8 cellular contexts compared by ENCODE assay signal in the genomic region with DNA sequence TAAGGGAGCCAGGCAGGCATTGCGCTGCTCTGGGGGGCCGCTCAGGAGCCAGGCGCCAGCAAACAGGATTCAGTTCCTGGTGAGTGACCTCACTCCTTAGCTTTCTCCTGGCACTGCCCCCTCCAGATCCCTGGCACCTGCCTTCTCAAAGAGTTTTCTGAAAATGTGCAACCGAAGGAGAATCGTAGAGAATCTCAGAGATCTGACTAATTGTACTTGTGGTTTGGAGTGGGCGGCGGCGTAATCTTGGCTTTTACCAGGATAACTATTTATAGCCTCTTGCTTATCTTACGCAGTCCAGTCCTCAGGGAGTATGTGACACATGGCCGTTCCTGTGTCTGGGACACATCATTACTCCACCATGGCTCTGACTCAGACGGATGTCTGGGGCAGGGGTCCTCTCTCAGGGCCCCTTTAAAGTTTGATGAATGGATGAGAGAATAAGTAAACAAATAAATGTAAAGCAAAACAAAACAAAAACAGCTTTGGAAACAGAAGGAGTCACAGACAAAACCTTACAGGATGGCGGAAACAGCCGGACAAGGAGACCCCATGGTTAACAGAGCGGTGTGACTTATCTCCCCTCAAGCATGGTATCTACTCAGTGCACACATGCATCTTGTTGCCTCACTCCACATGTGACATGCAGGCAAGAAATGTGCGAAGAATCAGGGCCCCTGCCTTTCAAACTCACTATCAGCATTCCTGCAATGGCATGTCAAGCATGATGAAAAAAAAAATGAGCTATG.
DNase-seq lines count a peak whose midpoint lies in the region; ATAC-seq lines count a peak whose summit lies in the region.

No MANE protein-coding gene starts in this region.

- no peaks in the 10 kb centered on the region for H3K36me3 Mint-ChIP-seq in activated CD4-positive, alpha-beta T cell treated with anti-CD3 and anti-CD28 coated beads for 36 hours (ENCODE audit: low read depth)

- POLR2A ChIA-PET in activated CD4-positive, alpha-beta T cell treated with anti-CD3 and anti-CD28 coated beads for 36 hours (lab: Charles Lee): no interaction called here

- ATAC-seq in activated CD4-positive, alpha-beta T cell treated with anti-CD3 and anti-CD28 coated beads for 36 hours: peak; percentile 76

- no peak overlapping the region for H3K27ac Mint-ChIP-seq in activated CD4-positive, alpha-beta T cell treated with anti-CD3 and anti-CD28 coated beads for 36 hours

- CTCF ChIA-PET in activated CD4-positive, alpha-beta T cell treated with anti-CD3 and anti-CD28 coated beads for 36 hours (lab: Charles Lee): no interaction called here

- peaks cover 2% of the 10 kb centered on the region for H3K27me3 Mint-ChIP-seq in activated CD4-positive, alpha-beta T cell treated with anti-CD3 and anti-CD28 coated beads for 36 hours

- peaks cover 1% of the 10 kb centered on the region for H3K9me3 Mint-ChIP-seq in activated CD4-positive, alpha-beta T cell treated with anti-CD3 and anti-CD28 coated beads for 36 hours (ENCODE audit: low read depth)

- DNase-seq in activated CD4-positive, alpha-beta T cell treated with anti-CD3 and anti-CD28 coated beads for 36 hours: peak; percentile 65
- no peak for DNase-seq in activated CD4-positive, alpha-beta T cell treated with anti-CD3 and anti-CD28 coated beads, Interleukin-2, amount 50 U/mL, for 1 hour
- DNase-seq in RPMI8226 (peak; percentile 84), fibroblast of peridontal ligament (ENCODE audit: extremely low read depth) (peak; percentile 89), skeletal muscle cell (ENCODE audit: low read depth) (peak; percentile 87), D341Med (ENCODE audit: low spot score) (no peak), NCI-H146 treated with DMSO at 0.1 percent for 48 hours (lab: John Stamatoyannopoulos, UW; ENCODE audit: unreplicated experiment) (no peak)
- no peak for DNase-seq in activated naive CD4-positive, alpha-beta T cell treated with Interleukin-2 at 50 U/mL for 16 hours

- H3K4me1 Mint-ChIP-seq in activated CD4-positive, alpha-beta T cell treated with anti-CD3 and anti-CD28 coated beads for 36 hours: peaks cover 16% of the 10 kb centered on the region

- no peak overlapping the region for H3K4me3 Mint-ChIP-seq in activated CD4-positive, alpha-beta T cell treated with anti-CD3 and anti-CD28 coated beads for 36 hours

- no peak overlapping the region for H3K4me3 ChIP-seq in skeletal muscle cell (ENCODE audit: low read depth, low read length)

- intact Hi-C loops in activated CD4-positive, alpha-beta T cell treated with anti-CD3 and anti-CD28 coated beads for 36 hours (cut with DNase I, micrococcal nuclease): loop anchor here in 1 of 2 experiments (5.0 kb wide), 1 partner anchor 190 kb away; no protein-coding TSS in a partner anchor

Comparison
In these comparisons a context has a peak if more than half of its experiments do, and no peak if none do; other contexts are left out.
1. DNase-seq: peak in activated CD4-positive, alpha-beta T cell treated with anti-CD3 and anti-CD28 coated beads for 36 hours (single experiment), RPMI8226 (single experiment), fibroblast of peridontal ligament (single experiment) and skeletal muscle cell (single experiment); none in activated CD4-positive, alpha-beta T cell treated with anti-CD3 and anti-CD28 coated beads, Interleukin-2, amount 50 U/mL, for 1 hour (single experiment), activated naive CD4-positive, alpha-beta T cell treated with Interleukin-2 at 50 U/mL for 16 hours (single experiment), D341Med (single experiment) and NCI-H146 treated with DMSO at 0.1 percent for 48 hours (single experiment).